Comparison of ENCODE assay signal across 8 cellular contexts in genomic region chr19:43474986-43475705, GRCh38.
DNase-seq lines count a peak whose midpoint lies in the region; ATAC-seq and TF ChIP-seq lines count a peak whose summit lies in the region.

No MANE protein-coding gene starts in this region.

- DNase-seq in GM10248 (ENCODE audit: extremely low spot score) (peak; percentile 96), NOMO-1 treated with dmso at 0.1 percent for 144 hours (lab: John Stamatoyannopoulos, UW; ENCODE audit: unreplicated experiment) (peak; percentile 46), epithelial cell of prostate (ENCODE audit: low read depth, low spot score) (no peak), midbrain (lab: John Stamatoyannopoulos, UW) (peak; percentile 91)
- peak; percentile 99 for DNase-seq in activated T-cell treated with anti-CD3 and anti-CD28 coated beads, Interleukin-2, amount 50 U/mL, for 1 hour
- DNase-seq in stimulated activated CD8-positive, alpha-beta memory T cell treated with anti-CD3 and anti-CD28 coated beads, Interleukin-15, amount 100 ng/mL, for 24 hours (ENCODE audit: low read depth) = peak; percentile 95

- CTCF ChIA-PET in GM10248 (lab: Yijun Ruan, JAX) = interaction anchor here (1.0 to 2.3 kb wide), 5 partner anchors 12 to 119 kb away, joined by 4 to 8 read pairs (median 5); partner anchors contain the start of gene PHLDB3

- POLR2A ChIA-PET in GM10248 (lab: Yijun Ruan, JAX) = interaction anchor here (0.6 kb wide), 1 partner anchor 279 kb away, joined by 3 read pairs; no protein-coding TSS in a partner anchor

- peak overlapping the region; percentile 32 for H3K27ac ChIP-seq in epithelial cell of prostate

- no peak for TF ChIP-seq CTCF in GM10248 (IDR thresholded peaks at IDR 0.05; ENCODE audit: control extremely low read depth, extremely low read depth, low read depth, missing control alignments)

- peak; percentile 60 for ATAC-seq in HG03175 (IDR thresholded peaks at IDR 0.05; ENCODE audit: unreplicated experiment)
- ATAC-seq in HG03025 (IDR thresholded peaks at IDR 0.05; ENCODE audit: low FRiP score, unreplicated experiment) = no peak
